8 cellular contexts compared by ENCODE assay signal in the genomic region with DNA sequence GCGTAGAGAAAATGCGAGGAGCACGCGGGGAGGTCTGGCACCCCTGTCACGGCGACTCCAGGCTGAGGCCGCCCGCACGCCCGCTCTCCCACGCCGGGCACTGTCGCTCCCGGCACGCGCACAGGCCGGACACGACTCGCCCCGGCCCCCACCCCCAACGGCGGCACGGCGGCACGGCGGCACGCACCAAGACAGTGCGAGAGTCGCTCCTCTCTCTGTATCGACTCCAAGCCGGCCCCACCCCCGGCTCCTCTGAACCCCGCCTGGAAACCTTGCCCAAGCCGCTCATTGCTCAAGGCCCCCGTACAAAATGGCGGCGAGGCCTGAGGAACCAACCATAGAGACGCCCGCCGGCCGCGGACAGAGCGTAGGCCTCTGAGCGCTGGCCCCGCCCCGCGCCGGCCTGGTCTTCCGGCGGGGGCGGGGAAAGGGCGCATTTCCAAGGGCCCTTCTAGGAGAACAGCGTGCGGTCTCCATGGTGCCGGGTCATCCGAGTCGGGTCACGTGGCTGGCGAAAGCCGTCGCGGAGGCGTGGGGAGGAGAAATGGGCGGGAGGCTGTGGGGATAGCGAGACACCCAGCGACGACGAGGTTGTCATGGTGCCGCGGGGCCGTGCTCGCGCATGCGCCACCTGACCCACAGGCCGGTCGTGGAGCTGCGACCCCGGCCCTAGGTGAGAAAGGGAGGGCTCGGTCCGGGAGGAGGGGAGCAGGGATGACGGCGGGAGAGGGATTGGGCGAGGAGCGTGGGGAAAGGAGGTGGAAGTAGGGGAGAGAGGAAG. TPM values are rescaled to one million over a fixed set of nuclear protein-coding genes. Genes with fewer than 3 reads are reported as not detected.
DNase-seq lines count a peak whose midpoint lies in the region; ATAC-seq lines count a peak whose summit lies in the region.

A gene with protein sequence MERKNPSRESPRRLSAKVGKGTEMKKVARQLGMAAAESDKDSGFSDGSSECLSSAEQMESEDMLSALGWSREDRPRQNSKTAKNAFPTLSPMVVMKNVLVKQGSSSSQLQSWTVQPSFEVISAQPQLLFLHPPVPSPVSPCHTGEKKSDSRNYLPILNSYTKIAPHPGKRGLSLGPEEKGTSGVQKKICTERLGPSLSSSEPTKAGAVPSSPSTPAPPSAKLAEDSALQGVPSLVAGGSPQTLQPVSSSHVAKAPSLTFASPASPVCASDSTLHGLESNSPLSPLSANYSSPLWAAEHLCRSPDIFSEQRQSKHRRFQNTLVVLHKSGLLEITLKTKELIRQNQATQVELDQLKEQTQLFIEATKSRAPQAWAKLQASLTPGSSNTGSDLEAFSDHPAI (plus strand): TSS at position 570 of the 781 bp plus-strand sequence. CDS start 7,451 bp downstream, outside the sequence.

- H3K4me3 ChIP-seq in GM08714 (ENCODE audit: low read length), result peak within 1 kb of the TSS; percentile 98

- no peaks in the 10 kb centered on the region for H3K9me3 Mint-ChIP-seq in activated naive CD4-positive, alpha-beta T cell treated with anti-CD3 and anti-CD28 coated beads, Interleukin-2, amount 50 U/mL, for 72 hours

- DNase-seq in NCI-H1092 treated with DMSO at 0.1 percent for 48 hours (lab: John Stamatoyannopoulos, UW) (peak; percentile 99), SKM-1 (lab: John Stamatoyannopoulos, UW; ENCODE audit: unreplicated experiment) (peak; percentile 80), glomerular endothelial cell (ENCODE audit: extremely low read depth, low read depth, low spot score) (peak; percentile 81), occipital lobe (lab: John Stamatoyannopoulos, UW) (peak; percentile 98)
- DNase-seq in activated naive CD4-positive, alpha-beta T cell treated with anti-CD3 and anti-CD28 coated beads, Interleukin-2, amount 50 U/mL, for 72 hours (ENCODE audit: low spot score in 2 of 2), result peak; percentile 98 to 99

- peak within 1 kb of the TSS; percentile 88 to 99 for H3K27ac Mint-ChIP-seq in activated naive CD4-positive, alpha-beta T cell treated with anti-CD3 and anti-CD28 coated beads, Interleukin-2, amount 50 U/mL, for 72 hours

- H3K27ac ChIP-seq in temporal lobe (ENCODE audit: low read depth, low read length), result peak within 1 kb of the TSS; percentile 99

- H3K36me3 Mint-ChIP-seq in activated naive CD4-positive, alpha-beta T cell treated with anti-CD3 and anti-CD28 coated beads, Interleukin-2, amount 50 U/mL, for 72 hours, result peaks cover 5 to 7% of the 10 kb centered on the region in 2 donors

- peak; percentile 89 for ATAC-seq in HG02610 (IDR thresholded peaks at IDR 0.05; ENCODE audit: unreplicated experiment)
- peak; percentile 91 to 93 for ATAC-seq in activated naive CD4-positive, alpha-beta T cell treated with anti-CD3 and anti-CD28 coated beads, Interleukin-2, amount 50 U/mL, for 72 hours

RNA-seq across cellular contexts. Expression of the gene that starts here (rescaled TPM):
- 1 to 10 TPM; 5.4 to 9.6 TPM for total RNA-seq in activated naive CD4-positive, alpha-beta T cell treated with anti-CD3 and anti-CD28 coated beads, Interleukin-2, amount 50 U/mL, for 72 hours
- total RNA-seq in glomerular endothelial cell (12.5 and 19.0 TPM in 2 replicates), occipital lobe (44.5 TPM), temporal lobe (34.9 TPM)

Comparison
In these comparisons a context has a peak if more than half of its experiments do, and no peak if none do; other contexts are left out.
1. Peak in every context shown above with its lines: DNase-seq, ATAC-seq, H3K4me3 ChIP-seq and H3K27ac ChIP-seq.